Comparison of ENCODE assay signal across 8 cellular contexts in the genomic region with DNA sequence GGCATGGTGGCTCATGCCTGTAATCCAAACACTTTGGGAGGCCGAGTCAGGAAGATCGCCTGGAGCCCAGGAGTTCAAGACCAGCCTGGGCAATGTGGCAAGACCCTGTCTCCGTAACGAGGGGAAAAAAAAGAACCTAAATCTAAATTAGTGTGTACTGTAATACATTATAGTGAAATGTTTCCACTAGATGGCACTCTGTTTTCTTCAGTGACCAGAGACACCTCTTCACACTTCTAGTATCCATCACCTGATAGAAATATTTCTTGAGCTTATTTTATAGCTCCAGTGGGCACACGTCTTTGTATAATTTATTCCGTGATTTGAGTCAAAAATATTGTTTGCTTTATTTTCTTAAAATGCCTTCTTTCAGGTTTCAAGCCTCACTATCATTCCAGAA.
DNase-seq lines count a peak whose midpoint lies in the region; ATAC-seq, FAIRE-seq and TF ChIP-seq lines count a peak whose summit lies in the region.
"Had no signal": no experiment of that assay in that cellular context is flagged by ENCODE, and none has a peak within 500 bp of the region (broad histone marks: within the 10 kb centered on the region; RNA-seq: fewer than 3 reads in every experiment).

No MANE protein-coding gene starts in this region.

- POLR2A ChIA-PET in GM10248 (lab: Yijun Ruan, JAX) = no interaction called here

- DNase-seq in GM10248 (ENCODE audit: extremely low spot score) (no peak), RKO (ENCODE audit: low spot score) (peak; percentile 79), erythroblast (lab: John Stamatoyannopoulos, UW) (peak; percentile 4 to 7), transverse colon (no peak), urothelium cell line (ENCODE audit: low spot score) (no peak), inferior parietal cortex (ENCODE audit: extremely low spot score) (no peak)

- CTCF ChIA-PET in GM10248 (lab: Yijun Ruan, JAX) = interaction anchor here (0.6 to 1.2 kb wide), 9 partner anchors 9 to 574 kb away, joined by 3 to 6 read pairs (median 3); no protein-coding TSS in a partner anchor

- TF ChIP-seq CTCF in GM10248 (IDR thresholded peaks at IDR 0.05; ENCODE audit: control extremely low read depth, extremely low read depth, low read depth, missing control alignments) = peak; percentile 4
- TF ChIP-seq CTCF in transverse colon (IDR thresholded peaks at IDR 0.05) = peak in 4 of 5 experiments; percentile 19 to 38 (median 22)

- in situ Hi-C loops in transverse colon (cut with MboI; ENCODE audit: low pct_ligation_motif_present in 1 of 4, low pct_unique_long_range_greater_than_20kb in 1 of 4, low sequenced_read_pairs in 3 of 4) = no loop called here

- 37 to 52% methylated on average over 4 to 6 of the region's 6 CpGs for WGBS in transverse colon (ENCODE audit: low coverage in 1 of 2), 2 donors

- no peaks in the 10 kb centered on the region for H3K9me3 ChIP-seq in transverse colon

- FAIRE-seq in urothelium cell line (lab: Jason Lieb, UNC) = no peak

- TF ChIP-seq POLR2A in erythroblast (IDR thresholded peaks at IDR 0.05; ENCODE audit: low read length) = no peak
- TF ChIP-seq POLR2A in transverse colon (IDR thresholded peaks at IDR 0.05) = no peak

- H3K36me3 ChIP-seq in transverse colon = no peaks in the 10 kb centered on the region

- no peaks in the 10 kb centered on the region for H3K27me3 ChIP-seq in transverse colon

- no peak for TF ChIP-seq EP300 in transverse colon (IDR thresholded peaks at IDR 0.05; ENCODE audit: low read depth)

- H3K4me1 ChIP-seq in transverse colon = no peaks in the 10 kb centered on the region

- H3K4me3 ChIP-seq in transverse colon = no peak overlapping the region
- H3K4me3 ChIP-seq: skin epidermis had no signal

- intact Hi-C loops in transverse colon (cut with DNase I; ENCODE audit: low total_unique reads) = no loop called here

- ATAC-seq in HG02798 (IDR thresholded peaks at IDR 0.05; ENCODE audit: poor library complexity, unreplicated experiment) = peak; percentile 66

- H3K27ac ChIP-seq in transverse colon = no peak overlapping the region

Comparison
In these comparisons a context has a peak if more than half of its experiments do, and no peak if none do; other contexts are left out.
1. DNase-seq: peak in RKO (single experiment) and erythroblast (2 of 2); none in GM10248 (single experiment), transverse colon (single experiment), urothelium cell line (single experiment) and inferior parietal cortex (single experiment).